Comparison of ENCODE assay signal across 10 cellular contexts in the genomic region with DNA sequence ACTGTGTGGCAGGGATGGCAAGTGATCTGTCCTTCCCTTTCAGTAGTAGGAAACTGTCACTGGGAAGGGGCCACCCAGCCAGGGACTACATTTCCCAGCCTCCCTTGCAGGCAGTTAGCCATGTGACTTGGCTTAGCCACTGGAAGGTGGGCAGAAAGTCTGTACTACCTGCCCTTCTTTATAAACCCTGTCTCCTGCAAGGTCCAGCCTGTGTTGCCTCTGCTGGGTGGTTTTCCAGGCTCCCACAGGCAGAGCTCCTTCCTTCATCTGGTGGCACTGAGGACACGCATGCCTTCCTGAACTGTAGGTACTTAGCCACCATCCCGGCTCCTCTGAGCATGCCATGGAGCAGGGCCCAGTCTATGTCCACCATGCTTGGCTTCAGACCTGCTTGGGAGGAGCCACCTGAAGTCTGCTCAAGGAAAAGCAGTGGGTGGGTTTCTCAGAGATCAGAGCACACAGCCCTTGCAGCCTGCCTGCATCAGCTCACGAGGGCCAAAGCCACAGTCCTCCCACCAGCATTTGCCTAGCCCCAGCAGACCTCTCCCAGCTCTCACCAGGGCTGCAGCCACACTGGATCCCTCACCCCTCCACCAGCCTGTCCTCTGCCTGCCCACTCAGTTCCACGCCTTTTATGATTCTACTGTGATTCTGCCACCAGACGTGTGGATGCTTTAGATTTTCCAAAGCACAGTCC. TPM values are rescaled to one million over a fixed set of nuclear protein-coding genes. Genes with fewer than 3 reads are reported as not detected.
DNase-seq lines count a peak whose midpoint lies in the region; ATAC-seq and TF ChIP-seq lines count a peak whose summit lies in the region.
"Had no signal": no experiment of that assay in that cellular context is flagged by ENCODE, and none has a peak within 500 bp of the region (broad histone marks: within the 10 kb centered on the region; RNA-seq: fewer than 3 reads in every experiment).

No MANE protein-coding gene starts in this region.

- no peaks in the 10 kb centered on the region for H3K27me3 ChIP-seq in sigmoid colon

- no peaks in the 10 kb centered on the region for H3K9me3 ChIP-seq in sigmoid colon

- H3K27me3 Mint-ChIP-seq in activated T-cell treated with anti-CD3 and anti-CD28 coated beads, Interleukin-2, amount 50 U/mL, for 72 hours (ENCODE audit: low read depth): no peaks in the 10 kb centered on the region
- no peaks in the 10 kb centered on the region for H3K27me3 Mint-ChIP-seq in activated CD8-positive, alpha-beta T cell treated with anti-CD3 and anti-CD28 coated beads for 36 hours
- H3K27me3 Mint-ChIP-seq: CD4-positive, alpha-beta memory T cell had no signal

- TF ChIP-seq CTCF in activated CD8-positive, alpha-beta T cell treated with anti-CD3 and anti-CD28 coated beads for 36 hours (IDR thresholded peaks at IDR 0.05): no peak
- TF ChIP-seq CTCF in sigmoid colon (IDR thresholded peaks at IDR 0.05): no peak

- 92 to 97% methylated on average over 5 of the region's 5 CpGs for WGBS in sigmoid colon, 2 donors

- H3K27ac ChIP-seq in sigmoid colon: no peak overlapping the region

- no peaks in the 10 kb centered on the region for H3K36me3 Mint-ChIP-seq in activated T-cell treated with anti-CD3 and anti-CD28 coated beads, Interleukin-2, amount 50 U/mL, for 72 hours (ENCODE audit: insufficient read depth in 2 of 2)
- no peaks in the 10 kb centered on the region for H3K36me3 Mint-ChIP-seq in activated CD8-positive, alpha-beta T cell treated with anti-CD3 and anti-CD28 coated beads for 36 hours (ENCODE audit: low read depth)
- H3K36me3 Mint-ChIP-seq: CD4-positive, alpha-beta memory T cell had no signal

- H3K27ac Mint-ChIP-seq in activated T-cell treated with anti-CD3 and anti-CD28 coated beads, Interleukin-2, amount 50 U/mL, for 72 hours: no peak overlapping the region
- no peak overlapping the region for H3K27ac Mint-ChIP-seq in activated CD8-positive, alpha-beta T cell treated with anti-CD3 and anti-CD28 coated beads for 36 hours

- no peak for TF ChIP-seq EP300 in sigmoid colon (IDR thresholded peaks at IDR 0.05)

- no peak for TF ChIP-seq POLR2A in sigmoid colon (IDR thresholded peaks at IDR 0.05)

- peak; percentile 46 to 48 for ATAC-seq in activated T-cell treated with anti-CD3 and anti-CD28 coated beads, Interleukin-2, amount 50 U/mL, for 72 hours (replicated peaks in 1 of 2)
- ATAC-seq in HG02852 (IDR thresholded peaks at IDR 0.05; ENCODE audit: unreplicated experiment) (peak; percentile 82), GM19397 (IDR thresholded peaks at IDR 0.05; ENCODE audit: unreplicated experiment) (no peak), GM18873 (IDR thresholded peaks at IDR 0.05; ENCODE audit: low FRiP score, unreplicated experiment) (no peak)
- ATAC-seq in activated CD8-positive, alpha-beta T cell treated with anti-CD3 and anti-CD28 coated beads for 36 hours: peak; percentile 76

- no peak overlapping the region for H3K4me3 Mint-ChIP-seq in activated T-cell treated with anti-CD3 and anti-CD28 coated beads, Interleukin-2, amount 50 U/mL, for 72 hours
- no peak overlapping the region for H3K4me3 Mint-ChIP-seq in activated CD8-positive, alpha-beta T cell treated with anti-CD3 and anti-CD28 coated beads for 36 hours
- H3K4me3 Mint-ChIP-seq: CD4-positive, alpha-beta memory T cell had no signal

- no peak for DNase-seq in activated T-cell treated with anti-CD3 and anti-CD28 coated beads, Interleukin-2, amount 50 U/mL, for 72 hours
- DNase-seq in activated T-cell treated with anti-CD3 and anti-CD28 coated beads, Interleukin-2, amount 50 U/mL, for 1 hour: no peak
- DNase-seq in activated CD8-positive, alpha-beta T cell treated with anti-CD3 and anti-CD28 coated beads for 36 hours: peak; percentile 44
- peak; percentile 63 for DNase-seq in sigmoid colon
- DNase-seq in NK-92 treated with Interleukin-12 subunit alpha and Interleukin-12 subunit beta, amount 100 ng/mL, for 24 hours (lab: John Stamatoyannopoulos, UW): no peak
- DNase-seq: NCI-H1694 had no signal

- intact Hi-C loops in activated CD8-positive, alpha-beta T cell treated with anti-CD3 and anti-CD28 coated beads for 36 hours (cut with micrococcal nuclease): loop anchor here (10.0 kb wide), 1 partner anchor 364 kb away; no protein-coding TSS in a partner anchor
- intact Hi-C loops in sigmoid colon (cut with DNase I): no loop called here

- no peak overlapping the region for H3K4me3 ChIP-seq in sigmoid colon

- peaks cover 0 to 9% (median 3%) of the 10 kb centered on the region in 4 donors for H3K4me1 ChIP-seq in sigmoid colon

- H3K36me3 ChIP-seq in sigmoid colon: peaks cover 0 to 17% (median 3%) of the 10 kb centered on the region in 4 donors

- CTCF ChIA-PET in activated CD8-positive, alpha-beta T cell treated with anti-CD3 and anti-CD28 coated beads for 36 hours (lab: Charles Lee): interaction anchor here (0.8 to 1.4 kb wide), 2 partner anchors 8 to 13 kb away, joined by 3 to 4 read pairs; no protein-coding TSS in a partner anchor

- H3K9me3 Mint-ChIP-seq in activated T-cell treated with anti-CD3 and anti-CD28 coated beads, Interleukin-2, amount 50 U/mL, for 72 hours: no peaks in the 10 kb centered on the region
- H3K9me3 Mint-ChIP-seq in activated CD8-positive, alpha-beta T cell treated with anti-CD3 and anti-CD28 coated beads for 36 hours: no peaks in the 10 kb centered on the region
- H3K9me3 Mint-ChIP-seq: CD4-positive, alpha-beta memory T cell had no signal

- H3K4me1 Mint-ChIP-seq in activated T-cell treated with anti-CD3 and anti-CD28 coated beads, Interleukin-2, amount 50 U/mL, for 72 hours (ENCODE audit: low read depth): no peaks in the 10 kb centered on the region
- H3K4me1 Mint-ChIP-seq in activated CD8-positive, alpha-beta T cell treated with anti-CD3 and anti-CD28 coated beads for 36 hours (ENCODE audit: low read depth): no peaks in the 10 kb centered on the region
- H3K4me1 Mint-ChIP-seq: CD4-positive, alpha-beta memory T cell had no signal

- POLR2A ChIA-PET in activated CD8-positive, alpha-beta T cell treated with anti-CD3 and anti-CD28 coated beads for 36 hours (lab: Charles Lee): interaction anchor here (0.8 kb wide), 1 partner anchor 17 kb away, joined by 3 read pairs; no protein-coding TSS in a partner anchor

RNA-seq across cellular contexts. Expression of a gene that starts 16.7 kb away (rescaled TPM):
- total RNA-seq in activated T-cell treated with anti-CD3 and anti-CD28 coated beads, Interleukin-2, amount 50 U/mL, for 72 hours: 10 to 100 TPM; 30.3 to 32.4 TPM
- total RNA-seq in activated CD8-positive, alpha-beta T cell treated with anti-CD3 and anti-CD28 coated beads for 36 hours: 10 to 100 TPM; 27.1 to 27.2 TPM
- total RNA-seq in sigmoid colon: 10 to 100 TPM; 19.3 to 31.0 (median 27.3) TPM
- 1 to 10 TPM; 4.2 to 8.9 (median 8.6) TPM for polyA plus RNA-seq in sigmoid colon

Comparison
In these comparisons a context has a peak if more than half of its experiments do, and no peak if none do; other contexts are left out.
1. ATAC-seq: peak in activated T-cell treated with anti-CD3 and anti-CD28 coated beads, Interleukin-2, amount 50 U/mL, for 72 hours (2 of 2), HG02852 (single experiment) and activated CD8-positive, alpha-beta T cell treated with anti-CD3 and anti-CD28 coated beads for 36 hours (single experiment); none in GM19397 (single experiment) and GM18873 (single experiment).
2. DNase-seq: peak in activated CD8-positive, alpha-beta T cell treated with anti-CD3 and anti-CD28 coated beads for 36 hours (single experiment) and sigmoid colon (single experiment); none in activated T-cell treated with anti-CD3 and anti-CD28 coated beads, Interleukin-2, amount 50 U/mL, for 72 hours (0 of 2), activated T-cell treated with anti-CD3 and anti-CD28 coated beads, Interleukin-2, amount 50 U/mL, for 1 hour (single experiment) and NK-92 treated with Interleukin-12 subunit alpha and Interleukin-12 subunit beta, amount 100 ng/mL, for 24 hours (single experiment).